2 cellular contexts compared by ENCODE assay signal in genomic region chr21:42117229-42118048, GRCh38.
TF ChIP-seq lines count a peak whose summit lies in the region.

No MANE protein-coding gene starts in this region.

TF ChIP-seq in GM23338, 12 proteins besides CTCF, POLR2A, EP300 and RAD21 (continued from another document):
- no peak for TF ChIP-seq ZNF462 (CRISPR knock-in tag; IDR thresholded peaks at IDR 0.05)
- TF ChIP-seq EZH2 (IDR thresholded peaks at IDR 0.05; ENCODE audit: low read depth, unreplicated experiment) = no peak
- no peak for TF ChIP-seq EZH2phosphoT487 (IDR thresholded peaks at IDR 0.05; ENCODE audit: unreplicated experiment)
- TF ChIP-seq ZNF114 (CRISPR knock-in tag; IDR thresholded peaks at IDR 0.05) = no peak
- no peak for TF ChIP-seq NANOG (IDR thresholded peaks at IDR 0.05; ENCODE audit: borderline replicate concordance)
TF ChIP-seq in GM23338: peak in this region for 0.

TF ChIP-seq in K562, 482 proteins besides CTCF, POLR2A, EP300 and RAD21 (continued from another document):
- TF ChIP-seq MYC (IDR thresholded peaks at IDR 0.05; ENCODE audit: low read depth, low read length) = peak; percentile 28; the same call in 1 of the 2 replicates
- TF ChIP-seq MYC (CRISPR knock-in tag; IDR thresholded peaks at IDR 0.05; ENCODE audit: borderline replicate concordance, low read depth) = no peak
- no peak for TF ChIP-seq CBFA2T2 (conservative IDR thresholded peaks at IDR 0.05)
- TF ChIP-seq CREM (IDR thresholded peaks at IDR 0.05; ENCODE audit: low read depth) = peak; percentile 49
- TF ChIP-seq TBL1XR1 (IDR thresholded peaks at IDR 0.05; ENCODE audit: low read length in 2 of 2) = peak in 1 of 2 experiments; percentile 20; a peak in 1 of 4 replicates
- peak in 1 of 2 experiments; percentile 8; a peak in 1 of 4 replicates for TF ChIP-seq RCOR1 (IDR thresholded peaks at IDR 0.05; ENCODE audit: borderline replicate concordance in 1 of 2, low read depth in 2 of 2, low read length in 2 of 2)
- no peak for TF ChIP-seq SAFB2 (IDR thresholded peaks at IDR 0.05; ENCODE audit: borderline replicate concordance, low read depth, low read length, severe bottlenecking)
- TF ChIP-seq STAG1 (CRISPR knock-in tag; IDR thresholded peaks at IDR 0.05; ENCODE audit: borderline replicate concordance) = peak; percentile 62; the same call in 1 of the 2 replicates
- peak; percentile 66 for TF ChIP-seq DEAF1 (CRISPR knock-in tag; IDR thresholded peaks at IDR 0.05)
